In the genomic region with DNA sequence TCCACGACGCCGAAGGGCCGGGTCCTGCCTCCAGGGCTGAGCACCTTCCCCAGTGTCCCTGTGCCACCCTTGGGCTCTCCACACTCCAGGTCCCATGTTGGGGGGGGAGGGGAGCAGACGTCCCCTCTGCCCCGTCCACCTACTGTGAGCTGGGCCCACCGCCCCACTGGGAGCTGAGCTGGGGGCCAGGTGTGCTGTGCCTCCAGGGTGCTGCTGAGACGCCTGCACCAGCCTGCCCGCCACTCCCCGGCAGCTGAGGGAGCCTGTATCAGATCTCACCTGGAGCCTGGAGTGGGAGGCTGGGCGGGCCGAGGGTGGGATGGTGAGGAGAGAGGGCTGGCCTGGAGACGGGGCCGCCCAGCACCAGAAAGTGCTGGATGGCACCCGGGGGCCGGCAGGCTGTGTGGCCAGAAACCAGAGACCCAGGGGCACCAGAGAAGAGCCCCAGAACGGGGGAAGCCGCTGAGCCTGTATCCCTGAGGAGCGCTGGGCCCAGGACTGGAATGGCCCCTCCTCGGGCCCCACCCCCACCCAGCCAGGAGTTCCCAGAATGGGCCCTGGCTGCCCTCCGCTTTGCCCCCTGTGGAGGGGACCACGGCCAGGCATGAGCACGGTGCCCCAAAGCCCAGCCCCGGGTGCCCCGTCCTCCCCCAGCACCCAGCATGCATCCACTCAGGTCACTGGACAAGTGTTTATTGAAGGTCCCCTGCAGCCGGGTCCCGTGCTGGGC, we compare ENCODE assay signal across 17 cellular contexts. TPM values are rescaled to one million over a fixed set of nuclear protein-coding genes. Genes with fewer than 3 reads are reported as not detected.
A peak's percentile ranks its signal among the peaks of the same experiment; 100 is the strongest.
DNase-seq lines count a peak whose midpoint lies in the region; ATAC-seq and TF ChIP-seq lines count a peak whose summit lies in the region.
"Had no signal": no experiment of that assay in that cellular context is flagged by ENCODE, and none has a peak within 500 bp of the region (broad histone marks: within the 10 kb centered on the region; RNA-seq: fewer than 3 reads in every experiment).

No MANE protein-coding gene starts in this region.

- H3K4me3 ChIP-seq in aorta (ENCODE audit: low read length in 2 of 2), result no peak overlapping the region
- no peak overlapping the region for H3K4me3 ChIP-seq in SK-N-SH (ENCODE audit: low read depth in 2 of 2, low read length in 1 of 2)

- POLR2A ChIA-PET in SK-N-SH (lab: Yijun Ruan, JAX), result interaction anchor here (0.6 kb wide), 1 partner anchor 11 kb away, joined by 3 read pairs; a partner anchor contains a TSS

- DNase-seq in NCI-H1417 (lab: John Stamatoyannopoulos, UW), result peak; percentile 20 to 31 (median 22)
- DNase-seq in NCI-H1417 treated with DMSO at 0.1 percent for 48 hours (lab: John Stamatoyannopoulos, UW), result no peak
- DNase-seq in stimulated activated CD4-positive, alpha-beta T cell treated with anti-CD3 and anti-CD28 coated beads, Interleukin-1b, Interleukin-23, amount 100 ng/mL, for 48 hours, result peak; percentile 2
- no peak for DNase-seq in stimulated activated CD4-positive, alpha-beta T cell treated with anti-CD3 and anti-CD28 coated beads, Interleukin-2, amount 100 ng/mL, for 48 hours
- DNase-seq in left ventricle myocardium superior, result peak; percentile 23
- peak; percentile 38 to 69 for DNase-seq in aorta
- DNase-seq in SK-N-SH, result no peak
- DNase-seq: activated CD8-positive, alpha-beta memory T cell treated with anti-CD3 and anti-CD28 coated beads, Interleukin-2, amount 10 ng/mL, durations not matched to agents 7 days and 5 days; C1 segment of cervical spinal cord; cerebellar nuclear complex; DND-41; MV-4-11; NCI-H446 treated with DMSO at 0.1 percent for 48 hours; OCI-M1 had no signal

- no peak for TF ChIP-seq CTCF in SK-N-SH (IDR thresholded peaks at IDR 0.05)

- no peak for TF ChIP-seq EP300 in SK-N-SH (IDR thresholded peaks at IDR 0.05; ENCODE audit: borderline replicate concordance in 1 of 2, low read depth in 1 of 2, low read length in 1 of 2)

- no peaks in the 10 kb centered on the region for H3K36me3 ChIP-seq in aorta (ENCODE audit: control insufficient read depth in 1 of 2, insufficient read depth in 2 of 2, low read length in 1 of 2)
- H3K36me3 ChIP-seq in SK-N-SH (replicated peaks in 1 of 2; ENCODE audit: control insufficient read depth in 1 of 2, insufficient read depth in 2 of 2, low read length in 1 of 2), result no peaks in the 10 kb centered on the region

- intact Hi-C loops in left ventricle myocardium superior (cut with micrococcal nuclease), result no loop called here
- intact Hi-C loops in aorta (cut with DNase I), result no loop called here

- H3K27me3 ChIP-seq in aorta (ENCODE audit: control insufficient read depth in 1 of 2, insufficient read depth in 2 of 2, low read length in 1 of 2) (no peaks in the 10 kb centered on the region), SK-N-SH (ENCODE audit: insufficient read depth) (peaks cover 7% of the 10 kb centered on the region; the same call in 1 of the 2 replicates)

- H4K20me1 ChIP-seq in SK-N-SH (ENCODE audit: insufficient read depth), result no peaks in the 10 kb centered on the region

- H3K27ac ChIP-seq in aorta (ENCODE audit: low read depth in 1 of 2, low read length in 2 of 2) (no peak overlapping the region), SK-N-SH (ENCODE audit: low read depth in 2 of 2, low read length in 1 of 2) (no peak overlapping the region)
- H3K27ac ChIP-seq: 22Rv1 had no signal

- no peak overlapping the region for H3K4me2 ChIP-seq in SK-N-SH

- no peak for TF ChIP-seq RAD21 in SK-N-SH (IDR thresholded peaks at IDR 0.05; ENCODE audit: low read length)

- WGBS in aorta, 2 donors, result 72 to 73% methylated on average over 21 to 27 of the region's 27 CpGs
- WGBS in SK-N-SH (ENCODE audit: low lambda C conversion rate), result 50% methylated on average over 2 of the region's 27 CpGs

- H3K4me1 ChIP-seq in aorta (ENCODE audit: control insufficient read depth in 1 of 2, insufficient read depth in 2 of 2, low read length in 2 of 2), result no peaks in the 10 kb centered on the region
- peaks cover 0 to 3% of the 10 kb centered on the region in 2 experiments; a peak in 1 of 4 replicates for H3K4me1 ChIP-seq in SK-N-SH (ENCODE audit: control insufficient read depth in 1 of 2, insufficient read depth in 2 of 2, low read depth in 1 of 2, low read length in 1 of 2)

- no peak overlapping the region for H2AFZ ChIP-seq in SK-N-SH (ENCODE audit: low read depth)

- no peaks in the 10 kb centered on the region for H3K9me3 ChIP-seq in aorta (ENCODE audit: control insufficient read depth, low read length)
- no peaks in the 10 kb centered on the region for H3K9me3 ChIP-seq in SK-N-SH

- H3K9ac ChIP-seq in SK-N-SH, result no peak overlapping the region

- H3F3A ChIP-seq in SK-N-SH (replicated peaks; ENCODE audit: insufficient read depth), result no peaks in the 10 kb centered on the region

- CTCF ChIA-PET in SK-N-SH (lab: Yijun Ruan, JAX), result interaction anchor here (3.8 kb wide), 1 partner anchor 81 kb away, joined by 16 read pairs; no protein-coding TSS in a partner anchor

- H3K9me2 ChIP-seq in SK-N-SH, result no peaks in the 10 kb centered on the region

- ATAC-seq in left ventricle myocardium superior (no peak), aorta (ENCODE audit: low FRiP score) (no peak), HG03342 (IDR thresholded peaks at IDR 0.05; ENCODE audit: unreplicated experiment) (no peak)
- ATAC-seq: activated CD8-positive, alpha-beta memory T cell treated with anti-CD3 and anti-CD28 coated beads, Interleukin-2, amount 10 ng/mL, durations not matched to agents 7 days and 5 days had no signal

- H3K79me2 ChIP-seq in SK-N-SH (ENCODE audit: insufficient read depth), result no peaks in the 10 kb centered on the region

TF ChIP-seq in SK-N-SH, 30 proteins besides CTCF, POLR2A, EP300 and RAD21:
- TF ChIP-seq CHD2 (IDR thresholded peaks at IDR 0.05; ENCODE audit: low read length, partially characterized antibody) (no peak), RXRA (IDR thresholded peaks at IDR 0.05; ENCODE audit: borderline replicate concordance, low read depth) (no peak), MXI1 (IDR thresholded peaks at IDR 0.05; ENCODE audit: low read depth, low read length) (no peak)
- TF ChIP-seq, protein P1, sequence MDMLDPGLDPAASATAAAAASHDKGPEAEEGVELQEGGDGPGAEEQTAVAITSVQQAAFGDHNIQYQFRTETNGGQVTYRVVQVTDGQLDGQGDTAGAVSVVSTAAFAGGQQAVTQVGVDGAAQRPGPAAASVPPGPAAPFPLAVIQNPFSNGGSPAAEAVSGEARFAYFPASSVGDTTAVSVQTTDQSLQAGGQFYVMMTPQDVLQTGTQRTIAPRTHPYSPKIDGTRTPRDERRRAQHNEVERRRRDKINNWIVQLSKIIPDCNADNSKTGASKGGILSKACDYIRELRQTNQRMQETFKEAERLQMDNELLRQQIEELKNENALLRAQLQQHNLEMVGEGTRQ (IDR thresholded peaks at IDR 0.05; ENCODE audit: borderline replicate concordance, low read depth, low read length), result no peak
- TF ChIP-seq, protein P2, sequence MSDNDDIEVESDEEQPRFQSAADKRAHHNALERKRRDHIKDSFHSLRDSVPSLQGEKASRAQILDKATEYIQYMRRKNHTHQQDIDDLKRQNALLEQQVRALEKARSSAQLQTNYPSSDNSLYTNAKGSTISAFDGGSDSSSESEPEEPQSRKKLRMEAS (IDR thresholded peaks at IDR 0.05; ENCODE audit: low read depth), result no peak

RNA-seq across cellular contexts. Expression of a gene that starts 3.4 kb away (rescaled TPM):
- total RNA-seq in left ventricle myocardium superior, result 0.32 TPM
- 1 to 10 TPM; 1.0 to 1.1 TPM for total RNA-seq in aorta
- 1 to 10 TPM in 1 of 2 donors, not detected in 1; 1.3 TPM for polyA plus RNA-seq in aorta
- 0.05 TPM in 1 of 2 replicates, not detected in the other for polyA plus RNA-seq in SK-N-SH (2012; rRNA removed)
- 0.03 and 0.06 TPM in 2 replicates for polyA plus RNA-seq in SK-N-SH (2012; cell fraction: cytosol; rRNA removed)
- polyA plus RNA-seq in SK-N-SH (2012; cell fraction: nucleus; rRNA removed), result 0.41 TPM in 1 of 2 replicates, not detected in the other
- total RNA-seq: H4 had no signal

RNA-seq across cellular contexts. Expression of a gene that starts 11.0 kb away (rescaled TPM):
- 2.3 TPM for total RNA-seq in left ventricle myocardium superior
- total RNA-seq in aorta, result 1 to 10 TPM; 1.6 to 3.5 TPM
- 1 to 10 TPM in 1 of 2 donors, not detected in 1; 1.0 TPM for polyA plus RNA-seq in aorta
- polyA plus RNA-seq in SK-N-SH (2012; rRNA removed), result not detected in 2 replicates
- polyA plus RNA-seq in SK-N-SH (2012; cell fraction: cytosol; rRNA removed), result not detected in 2 replicates
- polyA plus RNA-seq in SK-N-SH (2012; cell fraction: nucleus; rRNA removed), result 0.08 and 0.13 TPM in 2 replicates
- total RNA-seq: H4 had no signal

RNA-seq across cellular contexts. Expression of a gene that starts 28.8 kb away (rescaled TPM):
- 117 TPM for total RNA-seq in left ventricle myocardium superior
- 100 to 1,000 TPM; 138 to 140 TPM for total RNA-seq in aorta
- 100 to 1,000 TPM in 1 of 2 donors, 10 to 100 TPM in 1; 73.3 to 158 TPM for polyA plus RNA-seq in aorta
- 182 and 265 TPM in 2 replicates for polyA plus RNA-seq in SK-N-SH (2012; rRNA removed)
- polyA plus RNA-seq in SK-N-SH (2012; cell fraction: cytosol; rRNA removed), result 160 and 235 TPM in 2 replicates
- 199 and 219 TPM in 2 replicates for polyA plus RNA-seq in SK-N-SH (2012; cell fraction: nucleus; rRNA removed)

RNA-seq across cellular contexts. Expression of a gene that starts 29.0 kb away (rescaled TPM):
- total RNA-seq in left ventricle myocardium superior (7.5 TPM), aorta (10 to 100 TPM; 11.3 to 12.8 TPM)
- polyA plus RNA-seq in aorta (1 to 10 TPM; 2.5 to 9.3 TPM), SK-N-SH (2012; rRNA removed) (32.0 and 38.8 TPM in 2 replicates)
- 28.3 and 34.5 TPM in 2 replicates for polyA plus RNA-seq in SK-N-SH (2012; cell fraction: cytosol; rRNA removed)
- 18.1 and 18.7 TPM in 2 replicates for polyA plus RNA-seq in SK-N-SH (2012; cell fraction: nucleus; rRNA removed)

RNA-seq across cellular contexts. Expression of a gene that starts 29.3 kb away (rescaled TPM):
- total RNA-seq in left ventricle myocardium superior (not detected), aorta (under 1 TPM in 1 of 2 donors, not detected in 1; 0.15 TPM)
- polyA plus RNA-seq in aorta (not detected), SK-N-SH (2012; rRNA removed) (not detected in 2 replicates)
- not detected in 2 replicates for polyA plus RNA-seq in SK-N-SH (2012; cell fraction: cytosol; rRNA removed)
- not detected in 2 replicates for polyA plus RNA-seq in SK-N-SH (2012; cell fraction: nucleus; rRNA removed)
- total RNA-seq: activated CD8-positive, alpha-beta memory T cell treated with anti-CD3 and anti-CD28 coated beads, Interleukin-2, amount 10 ng/mL, durations not matched to agents 7 days and 5 days; H4 had no signal

Comparison
In these comparisons a context has a peak if more than half of its experiments do, and no peak if none do; other contexts are left out.
1. DNase-seq: peak in NCI-H1417 (3 of 3), stimulated activated CD4-positive, alpha-beta T cell treated with anti-CD3 and anti-CD28 coated beads, Interleukin-1b, Interleukin-23, amount 100 ng/mL, for 48 hours (single experiment), left ventricle myocardium superior (single experiment) and aorta (2 of 2); none in NCI-H1417 treated with DMSO at 0.1 percent for 48 hours (single experiment), stimulated activated CD4-positive, alpha-beta T cell treated with anti-CD3 and anti-CD28 coated beads, Interleukin-2, amount 100 ng/mL, for 48 hours (0 of 2) and SK-N-SH (single experiment).